Comparison of ENCODE assay signal across 22 cellular contexts in the genomic region with DNA sequence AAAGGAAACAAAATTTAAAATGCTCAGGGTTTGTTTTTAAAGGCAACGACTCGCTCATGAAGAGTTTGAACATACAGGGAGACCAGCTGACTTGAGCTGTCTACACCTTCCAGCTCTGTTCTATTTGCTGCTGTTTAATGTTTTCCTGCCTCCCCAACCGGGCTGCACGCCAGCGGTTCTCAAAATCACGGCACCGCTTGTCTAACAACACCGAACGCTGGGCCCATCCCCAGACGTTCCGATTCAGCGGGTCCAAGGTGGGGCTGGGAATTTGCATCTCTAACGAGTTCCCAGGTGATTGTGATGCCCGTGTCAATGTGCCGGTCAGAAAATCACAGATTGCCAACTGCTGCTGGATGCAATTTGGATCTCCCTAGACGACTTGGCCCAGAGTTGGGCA. TPM values are rescaled to one million over a fixed set of nuclear protein-coding genes. Genes with fewer than 3 reads are reported as not detected.
A peak's percentile ranks its signal among the peaks of the same experiment; 100 is the strongest.
DNase-seq lines count a peak whose midpoint lies in the region; ATAC-seq and TF ChIP-seq lines count a peak whose summit lies in the region.
"Had no signal": no experiment of that assay in that cellular context is flagged by ENCODE, and none has a peak within 500 bp of the region (broad histone marks: within the 10 kb centered on the region; RNA-seq: fewer than 3 reads in every experiment).

No MANE protein-coding gene starts in this region.

- WGBS in thyroid gland, 2 donors = 25 to 36% methylated on average over 16 of the region's 16 CpGs

- DNase-seq in Right ventricle myocardium inferior (ENCODE audit: missing footprints) (peak; percentile 91), mucosa of descending colon (no peak), thyroid gland (peak; percentile 79 to 82), OCI-M1 (lab: John Stamatoyannopoulos, UW) (no peak), SW480 (ENCODE audit: low spot score) (no peak)
- DNase-seq in activated CD8-positive, alpha-beta memory T cell treated with anti-CD3 and anti-CD28 coated beads, Interleukin-2, amount 50 U/mL, for 48 hours = no peak
- DNase-seq: activated CD8-positive, alpha-beta memory T cell treated with anti-CD3 and anti-CD28 coated beads for 24 hours; CD4-positive, alpha-beta T cell; DMS79 treated with DMSO at 0.1 percent for 48 hours; Karpas-422; lower lobe of right lung; naive thymus-derived CD4-positive, alpha-beta T cell; NCI-H1092 treated with DMSO at 0.1 percent for 48 hours; NCI-H2081 treated with DMSO at 0.1 percent for 48 hours; SHP77 treated with DMSO at 0.1 percent for 48 hours; stimulated activated CD4-positive, alpha-beta T cell treated with anti-CD3 and anti-CD28 coated beads, Interleukin-2, amount 100 ng/mL, for 48 hours; T-helper 2 cell had no signal

- H3K27ac ChIP-seq in thyroid gland = peak overlapping the region in 2 of 3 donors; percentile 35 to 56
- H3K27ac ChIP-seq: lower lobe of right lung had no signal

- H3K4me1 ChIP-seq in mucosa of descending colon (ENCODE audit: low read depth) (no peaks in the 10 kb centered on the region), thyroid gland (peaks cover 19 to 22% of the 10 kb centered on the region in 2 donors)

- no peaks in the 10 kb centered on the region for H3K27me3 ChIP-seq in thyroid gland

- peak overlapping the region in 2 of 5 experiments; percentile 60 to 66 for H3K4me3 Mint-ChIP-seq in brain
- H3K4me3 Mint-ChIP-seq: activated T-helper 1 cell treated with anti-CD3 and anti-CD28 coated beads, Interleukin-12 subunit alpha, Interleukin-12 subunit beta, Interleukin-2, Interleukin-4 antibody, amounts not matched to agents 30 ng/mL and 10 ng/mL and 1 ng/mL, durations not matched to agents 14 hours and 24 hours and 36 hours; CD4-positive, alpha-beta T cell; naive thymus-derived CD4-positive, alpha-beta T cell had no signal

- H3K4me3 ChIP-seq in mucosa of descending colon = no peak overlapping the region
- H3K4me3 ChIP-seq in thyroid gland (replicated peaks in 1 of 3) = no peak overlapping the region
- H3K4me3 ChIP-seq: lower lobe of right lung, skin epidermis had no signal

- no peak for TF ChIP-seq CTCF in brain (conservative IDR thresholded peaks at IDR 0.05)
- no peak for TF ChIP-seq CTCF in mucosa of descending colon (IDR thresholded peaks at IDR 0.05)
- TF ChIP-seq CTCF in thyroid gland (IDR thresholded peaks at IDR 0.05) = peak in 2 of 6 experiments; percentile 13 to 19

- peak overlapping the region in 4 of 5 experiments; percentile 16 to 84 (median 66) for H3K27ac Mint-ChIP-seq in brain
- H3K27ac Mint-ChIP-seq: activated T-helper 1 cell treated with anti-CD3 and anti-CD28 coated beads, Interleukin-12 subunit alpha, Interleukin-12 subunit beta, Interleukin-2, Interleukin-4 antibody, amounts not matched to agents 30 ng/mL and 10 ng/mL and 1 ng/mL, durations not matched to agents 14 hours and 24 hours and 36 hours; CD4-positive, alpha-beta T cell; naive thymus-derived CD4-positive, alpha-beta T cell had no signal

- H3K4me1 Mint-ChIP-seq in brain = peaks cover 75% of the 10 kb centered on the region

- ATAC-seq in Right ventricle myocardium inferior (peak; percentile 82), mucosa of descending colon (peak; percentile 18), HG02852 (IDR thresholded peaks at IDR 0.05; ENCODE audit: unreplicated experiment) (no peak)
- ATAC-seq: activated CD4-positive, CD25-positive, alpha-beta regulatory T cell treated with anti-CD3 and anti-CD28 coated beads, Interleukin-2, amount 50 U/mL, for 24 hours; lower lobe of right lung; naive thymus-derived CD4-positive, alpha-beta T cell had no signal

- H3K9me3 Mint-ChIP-seq in brain = peaks cover 2 to 12% (median 8%) of the 10 kb centered on the region in 5 experiments
- H3K9me3 Mint-ChIP-seq: activated T-helper 1 cell treated with anti-CD3 and anti-CD28 coated beads, Interleukin-12 subunit alpha, Interleukin-12 subunit beta, Interleukin-2, Interleukin-4 antibody, amounts not matched to agents 30 ng/mL and 10 ng/mL and 1 ng/mL, durations not matched to agents 14 hours and 24 hours and 36 hours; CD4-positive, alpha-beta T cell; naive thymus-derived CD4-positive, alpha-beta T cell had no signal

- TF ChIP-seq POLR2A in thyroid gland (IDR thresholded peaks at IDR 0.05) = no peak

- H3K36me3 Mint-ChIP-seq in brain = peaks cover 57% of the 10 kb centered on the region
- H3K36me3 Mint-ChIP-seq: naive thymus-derived CD4-positive, alpha-beta T cell had no signal

- intact Hi-C loops in Right ventricle myocardium inferior (cut with DNase I) = loop anchor here (2.0 to 5.0 kb wide), 4 partner anchors 27 to 216 kb away; no protein-coding TSS in a partner anchor
- intact Hi-C loops in mucosa of descending colon (cut with DNase I, micrococcal nuclease) = no loop called here
- intact Hi-C loops in thyroid gland (cut with DNase I) = no loop called here

- no peaks in the 10 kb centered on the region for H3K36me3 ChIP-seq in mucosa of descending colon (ENCODE audit: low read depth)
- no peaks in the 10 kb centered on the region for H3K36me3 ChIP-seq in thyroid gland
- H3K36me3 ChIP-seq: lower lobe of right lung had no signal

- no peaks in the 10 kb centered on the region for H3K9me3 ChIP-seq in mucosa of descending colon
- H3K9me3 ChIP-seq in thyroid gland = no peaks in the 10 kb centered on the region
- H3K9me3 ChIP-seq: lower lobe of right lung had no signal

- no peaks in the 10 kb centered on the region for H3K27me3 Mint-ChIP-seq in brain
- H3K27me3 Mint-ChIP-seq: CD4-positive, alpha-beta T cell had no signal

RNA-seq across cellular contexts. Expression of a gene that starts 28.3 kb away (rescaled TPM):
- polyA plus RNA-seq in brain (ENCODE audit: insufficient read depth, low read depth, low replicate concordance) = 19.5 TPM
- total RNA-seq in Right ventricle myocardium inferior = 71.2 TPM
- total RNA-seq in mucosa of descending colon = 10 to 100 TPM; 31.4 to 56.5 (median 36.1) TPM
- total RNA-seq in thyroid gland = 10 to 100 TPM; 28.7 to 55.4 (median 35.0) TPM

Comparison
In these comparisons a context has a peak if more than half of its experiments do, and no peak if none do; other contexts are left out.
1. DNase-seq: peak in Right ventricle myocardium inferior (single experiment) and thyroid gland (2 of 2); none in mucosa of descending colon (0 of 3), activated CD8-positive, alpha-beta memory T cell treated with anti-CD3 and anti-CD28 coated beads, Interleukin-2, amount 50 U/mL, for 48 hours (single experiment), OCI-M1 (single experiment) and SW480 (single experiment).